In genomic region chr15:78321041-78321570, GRCh38 we compare ENCODE assay signal across 18 cellular contexts. TPM values are rescaled to one million over a fixed set of nuclear protein-coding genes. Genes with fewer than 3 reads are reported as not detected.
A peak's percentile ranks its signal among the peaks of the same experiment; 100 is the strongest.
DNase-seq lines count a peak whose midpoint lies in the region; ATAC-seq, FAIRE-seq and TF ChIP-seq lines count a peak whose summit lies in the region.
"Had no signal": no experiment of that assay in that cellular context is flagged by ENCODE, and none has a peak within 500 bp of the region (broad histone marks: within the 10 kb centered on the region; RNA-seq: fewer than 3 reads in every experiment).

No MANE protein-coding gene starts in this region.

- TF ChIP-seq POLR2A in HepG2 (IDR thresholded peaks at IDR 0.05; ENCODE audit: insufficient read depth in 1 of 2, low read depth in 2 of 2, low read length in 2 of 2) (no peak), adrenal gland (IDR thresholded peaks at IDR 0.05) (no peak)

- H3K27ac ChIP-seq in HepG2 (ENCODE audit: extremely low read length, insufficient read depth, low read length) = no peak overlapping the region
- H3K27ac ChIP-seq in upper lobe of right lung = no peak overlapping the region
- H3K27ac ChIP-seq in adrenal gland = no peak overlapping the region
- H3K27ac ChIP-seq: C4-2B, HL-60 had no signal

- no peaks in the 10 kb centered on the region for H4K20me1 ChIP-seq in HepG2 (ENCODE audit: insufficient read depth, low read length)

- peaks cover 80% of the 10 kb centered on the region for H3K4me1 Mint-ChIP-seq in neural crest cell

- CTCF ChIA-PET in HepG2 (lab: Yijun Ruan, JAX; ENCODE audit: low intra/inter-chr PET ratio, low total read pairs) = no interaction called here

- TF ChIP-seq CTCF in HepG2 (CRISPR knock-in tag; IDR thresholded peaks at IDR 0.05) (no peak), neural crest cell (conservative IDR thresholded peaks at IDR 0.05) (no peak), upper lobe of right lung (IDR thresholded peaks at IDR 0.05) (no peak), adrenal gland (IDR thresholded peaks at IDR 0.05) (no peak)

- in situ Hi-C loops in HepG2 (cut with HindIII; ENCODE audit: extremely low pct_ligation_motif_present, low pct_unique_long_range_greater_than_20kb) = no loop called here

- H3K36me3 Mint-ChIP-seq in neural crest cell (ENCODE audit: low read depth) = no peaks in the 10 kb centered on the region

- DNase-seq in NT2/D1 (ENCODE audit: low read depth, low spot score) (no peak), HepG2 (ENCODE audit: low spot score) (no peak), neural crest cell (ENCODE audit: low read depth, low spot score) (no peak), upper lobe of right lung (peak; percentile 52), adrenal gland (no peak)
- DNase-seq: DMS 273 treated with DMSO at 0.1 percent for 48 hours, GDM1, NCI-H187 treated with DMSO at 0.1 percent for 48 hours, NCI-H774 had no signal

- WGBS in HepG2 (ENCODE audit: low lambda C conversion rate) = 48% methylated on average over 5 of the region's 17 CpGs
- WGBS in adrenal gland, 4 donors = 76 to 88% (median 81%) methylated on average over 10 to 17 of the region's 17 CpGs

- H3K4me3 Mint-ChIP-seq in neural crest cell = peak overlapping the region; percentile 23

- intact Hi-C loops in HepG2 (cut with micrococcal nuclease; ENCODE audit: unreplicated experiment) (no loop called here), upper lobe of right lung (cut with DNase I) (no loop called here), adrenal gland (cut with DNase I) (no loop called here)

- no peak for FAIRE-seq in HepG2 (lab: Jason Lieb, UNC)
- FAIRE-seq: GM12878, HTR-8/SVneo had no signal

- ATAC-seq in HepG2 = peak; percentile 21; the same call in 1 of the 3 replicates
- ATAC-seq in upper lobe of right lung = no peak
- ATAC-seq in GM19455 (IDR thresholded peaks at IDR 0.05; ENCODE audit: unreplicated experiment) = no peak
- no peak for ATAC-seq in HG03175 (IDR thresholded peaks at IDR 0.05; ENCODE audit: unreplicated experiment)
- ATAC-seq: GM12878 had no signal

- POLR2A ChIA-PET in HepG2 (lab: Yijun Ruan, JAX) = interaction anchor here (1.2 to 1.4 kb wide), 3 partner anchors 22 to 117 kb away, joined by 3 to 4 read pairs (median 3); partner anchors contain the start of genes IREB2 and SKIC8

- H3K4me3 ChIP-seq in NT2/D1 (ENCODE audit: insufficient read length, low read depth) (no peak overlapping the region), HepG2 (replicated peaks in 1 of 3; ENCODE audit: insufficient read depth in 1 of 3, low read depth in 2 of 3, low read length in 3 of 3) (no peak overlapping the region), upper lobe of right lung (no peak overlapping the region), adrenal gland (no peak overlapping the region)
- H3K4me3 ChIP-seq: GM12878, HAP-1 had no signal

- no peak overlapping the region for H3K4me2 ChIP-seq in HepG2 (ENCODE audit: low read depth, low read length)
- H3K4me2 ChIP-seq: SK-N-SH had no signal

- peaks cover 30% of the 10 kb centered on the region for H3K4me1 ChIP-seq in NT2/D1 (ENCODE audit: insufficient read depth, insufficient read length)
- 0 out of 2 replicates have a peak, but pooled peaks cover 6% of the 10 kb centered on the region for H3K4me1 ChIP-seq in HepG2 (ENCODE audit: insufficient read depth, low read length)
- H3K4me1 ChIP-seq in upper lobe of right lung = peaks cover 4% of the 10 kb centered on the region
- no peaks in the 10 kb centered on the region for H3K4me1 ChIP-seq in adrenal gland (replicated peaks in 1 of 2)
- H3K4me1 ChIP-seq: HAP-1 had no signal

- TF ChIP-seq RAD21 in HepG2 (CRISPR knock-in tag; IDR thresholded peaks at IDR 0.05) = no peak

- H3K27me3 ChIP-seq in NT2/D1 (ENCODE audit: insufficient read depth, insufficient read length) (no peaks in the 10 kb centered on the region), HepG2 (ENCODE audit: control insufficient read depth in 1 of 2, insufficient read depth in 2 of 2, low read length in 2 of 2) (peaks cover 4 to 35% of the 10 kb centered on the region in 2 experiments; a peak in 4 of 5 replicates), upper lobe of right lung (no peaks in the 10 kb centered on the region), adrenal gland (no peaks in the 10 kb centered on the region)

- no peak overlapping the region for H2AFZ ChIP-seq in HepG2 (ENCODE audit: low read length)

- peaks cover 34% of the 10 kb centered on the region for H3K27me3 Mint-ChIP-seq in neural crest cell (ENCODE audit: low read depth)

- no peak overlapping the region for H3K27ac Mint-ChIP-seq in neural crest cell (ENCODE audit: unreplicated experiment)

- H3K9me3 ChIP-seq in NT2/D1 (ENCODE audit: insufficient read depth, low read length) (no peaks in the 10 kb centered on the region), HepG2 (ENCODE audit: low read length) (no peaks in the 10 kb centered on the region), upper lobe of right lung (no peaks in the 10 kb centered on the region), adrenal gland (replicated peaks in 1 of 3) (no peaks in the 10 kb centered on the region)
- H3K9me3 ChIP-seq: HAP-1, SK-N-SH had no signal

- no peaks in the 10 kb centered on the region for H3K9me3 Mint-ChIP-seq in neural crest cell

- TF ChIP-seq EP300 in HepG2 (IDR thresholded peaks at IDR 0.05; ENCODE audit: low read depth in 2 of 2, low read length in 2 of 2) (no peak), HepG2 (CRISPR knock-in tag; IDR thresholded peaks at IDR 0.05; ENCODE audit: borderline replicate concordance) (no peak)

- BruUV-seq in HepG2 (replicated peaks; lab: Mats Ljungman, UMichigan) = no TSS peak

- no peaks in the 10 kb centered on the region for H3K79me2 ChIP-seq in HepG2 (ENCODE audit: insufficient read depth, low read length)

- H3K9ac ChIP-seq in NT2/D1 (ENCODE audit: insufficient read length, low read depth) = peak overlapping the region; percentile 52
- H3K9ac ChIP-seq in HepG2 (ENCODE audit: insufficient read depth, low read depth, low read length) = no peak overlapping the region
- H3K9ac ChIP-seq: SK-N-SH had no signal

- no peaks in the 10 kb centered on the region for H3K36me3 ChIP-seq in NT2/D1 (ENCODE audit: insufficient read depth, insufficient read length, low read length)
- no peaks in the 10 kb centered on the region for H3K36me3 ChIP-seq in HepG2 (replicated peaks in 1 of 2; ENCODE audit: control insufficient read depth in 1 of 2, insufficient read depth in 2 of 2, low read length in 2 of 2)
- no peaks in the 10 kb centered on the region for H3K36me3 ChIP-seq in upper lobe of right lung
- no peaks in the 10 kb centered on the region for H3K36me3 ChIP-seq in adrenal gland (replicated peaks in 1 of 2)
- H3K36me3 ChIP-seq: HAP-1 had no signal

RNA-seq across cellular contexts. Expression of gene CRABP1, which starts 19.0 kb away (rescaled TPM):
- total RNA-seq in HepG2 (2016; rRNA removed; fragmentation: Illumina TruSeq; extraction: Trizol) (not detected in 2 replicates), neural crest cell (753 and 803 TPM in 2 replicates), upper lobe of right lung (not detected), adrenal gland (1 to 10 TPM in 2 of 8 donors, under 1 TPM in 3, not detected in 3; 0.39 to 2.4 (median 0.79) TPM)
- total RNA-seq in HepG2 (2016; cell fraction: cytosol; rRNA removed; fragmentation: Illumina TruSeq; extraction: Trizol; ENCODE audit: low read depth) = not detected in 2 replicates
- not detected in 2 replicates for total RNA-seq in HepG2 (2016; cell fraction: insoluble cytoplasmic fraction; rRNA removed; fragmentation: Illumina TruSeq; extraction: Trizol)
- not detected in 2 replicates for total RNA-seq in HepG2 (2016; cell fraction: membrane; rRNA removed; fragmentation: Illumina TruSeq; extraction: Trizol)
- not detected in 2 replicates for total RNA-seq in HepG2 (2016; cell fraction: nucleus; rRNA removed; fragmentation: Illumina TruSeq; extraction: Trizol)
- polyA plus RNA-seq in HepG2 (2011; rRNA removed) (not detected in 2 replicates), adrenal gland (1 to 10 TPM in 1 of 3 donors, under 1 TPM in 2; 0.67 to 1.2 (median 0.80) TPM)
- not detected in 2 replicates for polyA plus RNA-seq in HepG2 (2011; cell fraction: cytosol; rRNA removed)
- not detected in 2 replicates for polyA plus RNA-seq in HepG2 (2011; cell fraction: nucleus; rRNA removed)
- not detected in 2 replicates for polyA plus RNA-seq in HepG2 (2012)
- not detected in 2 replicates for polyA plus RNA-seq in HepG2 (2016; cell fraction: cytosol; fragmentation: Illumina TruSeq; extraction: Trizol; ENCODE audit: low read depth)
- not detected in 2 replicates for polyA plus RNA-seq in HepG2 (2016; cell fraction: insoluble cytoplasmic fraction; fragmentation: Illumina TruSeq; extraction: Trizol; ENCODE audit: low read depth)
- polyA plus RNA-seq in HepG2 (2016; cell fraction: membrane; fragmentation: Illumina TruSeq; extraction: Trizol; ENCODE audit: low read depth) = not detected in 2 replicates
- not detected in 2 replicates for polyA plus RNA-seq in HepG2 (2016; cell fraction: nucleus; fragmentation: Illumina TruSeq; extraction: Trizol; ENCODE audit: insufficient read depth, low read depth)
- polyA minus RNA-seq in HepG2 (2011; rRNA and poly(A)+ RNA removed; ENCODE audit: low replicate concordance) = not detected in 2 replicates
- not detected in 2 replicates for polyA minus RNA-seq in HepG2 (2011; cell fraction: cytosol; rRNA and poly(A)+ RNA removed)
- not detected in 2 replicates for polyA minus RNA-seq in HepG2 (2011; cell fraction: nucleus; rRNA and poly(A)+ RNA removed)
- total RNA-seq: LHCN-M2 had no signal

RNA-seq across cellular contexts. Expression of gene SKIC8, which starts 21.7 kb away (rescaled TPM):
- total RNA-seq in HepG2 (2016; rRNA removed; fragmentation: Illumina TruSeq; extraction: Trizol) = 69.5 and 98.2 TPM in 2 replicates
- 25.7 and 28.8 TPM in 2 replicates for total RNA-seq in HepG2 (2016; cell fraction: cytosol; rRNA removed; fragmentation: Illumina TruSeq; extraction: Trizol; ENCODE audit: low read depth)
- total RNA-seq in HepG2 (2016; cell fraction: insoluble cytoplasmic fraction; rRNA removed; fragmentation: Illumina TruSeq; extraction: Trizol) = 75.6 and 98.4 TPM in 2 replicates
- total RNA-seq in HepG2 (2016; cell fraction: membrane; rRNA removed; fragmentation: Illumina TruSeq; extraction: Trizol) = 27.4 and 33.5 TPM in 2 replicates
- 34.6 and 44.7 TPM in 2 replicates for total RNA-seq in HepG2 (2016; cell fraction: nucleus; rRNA removed; fragmentation: Illumina TruSeq; extraction: Trizol)
- 56.5 and 70.6 TPM in 2 replicates for polyA plus RNA-seq in HepG2 (2011; rRNA removed)
- 63.7 and 75.5 TPM in 2 replicates for polyA plus RNA-seq in HepG2 (2011; cell fraction: cytosol; rRNA removed)
- polyA plus RNA-seq in HepG2 (2011; cell fraction: nucleus; rRNA removed) = 27.4 and 33.7 TPM in 2 replicates
- polyA plus RNA-seq in HepG2 (2012) = 36.6 and 44.0 TPM in 2 replicates
- polyA plus RNA-seq in HepG2 (2016; cell fraction: cytosol; fragmentation: Illumina TruSeq; extraction: Trizol; ENCODE audit: low read depth) = 15.0 and 18.2 TPM in 2 replicates
- polyA plus RNA-seq in HepG2 (2016; cell fraction: insoluble cytoplasmic fraction; fragmentation: Illumina TruSeq; extraction: Trizol; ENCODE audit: low read depth) = 80.6 and 87.2 TPM in 2 replicates
- polyA plus RNA-seq in HepG2 (2016; cell fraction: membrane; fragmentation: Illumina TruSeq; extraction: Trizol; ENCODE audit: low read depth) = 19.8 and 20.6 TPM in 2 replicates
- 53.4 and 56.4 TPM in 2 replicates for polyA plus RNA-seq in HepG2 (2016; cell fraction: nucleus; fragmentation: Illumina TruSeq; extraction: Trizol; ENCODE audit: insufficient read depth, low read depth)
- polyA minus RNA-seq in HepG2 (2011; rRNA and poly(A)+ RNA removed; ENCODE audit: low replicate concordance) = 48.3 and 106 TPM in 2 replicates
- 24.9 and 26.1 TPM in 2 replicates for polyA minus RNA-seq in HepG2 (2011; cell fraction: cytosol; rRNA and poly(A)+ RNA removed)
- polyA minus RNA-seq in HepG2 (2011; cell fraction: nucleus; rRNA and poly(A)+ RNA removed) = 28.3 and 36.9 TPM in 2 replicates
- total RNA-seq in neural crest cell = 55.3 and 56.0 TPM in 2 replicates
- 37.9 TPM for total RNA-seq in upper lobe of right lung
- 10 to 100 TPM; 45.9 to 81.6 (median 61.1) TPM for total RNA-seq in adrenal gland
- 100 to 1,000 TPM in 1 of 3 donors, 10 to 100 TPM in 2; 51.3 to 111 (median 66.2) TPM for polyA plus RNA-seq in adrenal gland

RNA-seq across cellular contexts. Expression of gene DNAJA4, which starts 56.7 kb away (rescaled TPM):
- total RNA-seq in HepG2 (2016; rRNA removed; fragmentation: Illumina TruSeq; extraction: Trizol) = not detected in 2 replicates
- total RNA-seq in HepG2 (2016; cell fraction: cytosol; rRNA removed; fragmentation: Illumina TruSeq; extraction: Trizol; ENCODE audit: low read depth) = not detected in 2 replicates
- not detected in 2 replicates for total RNA-seq in HepG2 (2016; cell fraction: insoluble cytoplasmic fraction; rRNA removed; fragmentation: Illumina TruSeq; extraction: Trizol)
- not detected in 2 replicates for total RNA-seq in HepG2 (2016; cell fraction: membrane; rRNA removed; fragmentation: Illumina TruSeq; extraction: Trizol)
- not detected in 2 replicates for total RNA-seq in HepG2 (2016; cell fraction: nucleus; rRNA removed; fragmentation: Illumina TruSeq; extraction: Trizol)
- polyA plus RNA-seq in HepG2 (2011; rRNA removed) = not detected in 2 replicates
- not detected in 2 replicates for polyA plus RNA-seq in HepG2 (2011; cell fraction: cytosol; rRNA removed)
- not detected in 2 replicates for polyA plus RNA-seq in HepG2 (2011; cell fraction: nucleus; rRNA removed)
- polyA plus RNA-seq in HepG2 (2012) = 0.56 and 0.99 TPM in 2 replicates
- not detected in 2 replicates for polyA plus RNA-seq in HepG2 (2016; cell fraction: cytosol; fragmentation: Illumina TruSeq; extraction: Trizol; ENCODE audit: low read depth)
- not detected in 2 replicates for polyA plus RNA-seq in HepG2 (2016; cell fraction: insoluble cytoplasmic fraction; fragmentation: Illumina TruSeq; extraction: Trizol; ENCODE audit: low read depth)
- not detected in 2 replicates for polyA plus RNA-seq in HepG2 (2016; cell fraction: membrane; fragmentation: Illumina TruSeq; extraction: Trizol; ENCODE audit: low read depth)
- not detected in 2 replicates for polyA plus RNA-seq in HepG2 (2016; cell fraction: nucleus; fragmentation: Illumina TruSeq; extraction: Trizol; ENCODE audit: insufficient read depth, low read depth)
- 73.6 TPM in 1 of 2 replicates, not detected in the other for polyA minus RNA-seq in HepG2 (2011; rRNA and poly(A)+ RNA removed; ENCODE audit: low replicate concordance)
- 0.49 and 1.8 TPM in 2 replicates for polyA minus RNA-seq in HepG2 (2011; cell fraction: cytosol; rRNA and poly(A)+ RNA removed)
- polyA minus RNA-seq in HepG2 (2011; cell fraction: nucleus; rRNA and poly(A)+ RNA removed) = 0.52 and 0.62 TPM in 2 replicates
- total RNA-seq in neural crest cell = not detected in 2 replicates
- 17.9 TPM for total RNA-seq in upper lobe of right lung
- 10 to 100 TPM; 11.7 to 26.2 (median 21.8) TPM for total RNA-seq in adrenal gland
- 10 to 100 TPM; 18.8 to 43.5 (median 19.8) TPM for polyA plus RNA-seq in adrenal gland
- total RNA-seq: LHCN-M2 had no signal

Comparison
In these comparisons a context has a peak if more than half of its experiments do, and no peak if none do; other contexts are left out.
1. RNA of gene CRABP1, which starts 19.0 kb away (total RNA-seq): 753 to 803 TPM in neural crest cell; 0.39 to 2.4 TPM in adrenal gland, not detected in upper lobe of right lung (single experiment) and not detected in HepG2; every median in the first group is over 100 times any median in the second.
2. RNA of gene DNAJA4, which starts 56.7 kb away (total RNA-seq): 11.7 to 26.2 TPM in adrenal gland and 17.9 TPM in upper lobe of right lung (single experiment); not detected in HepG2 and not detected in neural crest cell; every median in the first group is over 10 times any median in the second.